In the genomic region with DNA sequence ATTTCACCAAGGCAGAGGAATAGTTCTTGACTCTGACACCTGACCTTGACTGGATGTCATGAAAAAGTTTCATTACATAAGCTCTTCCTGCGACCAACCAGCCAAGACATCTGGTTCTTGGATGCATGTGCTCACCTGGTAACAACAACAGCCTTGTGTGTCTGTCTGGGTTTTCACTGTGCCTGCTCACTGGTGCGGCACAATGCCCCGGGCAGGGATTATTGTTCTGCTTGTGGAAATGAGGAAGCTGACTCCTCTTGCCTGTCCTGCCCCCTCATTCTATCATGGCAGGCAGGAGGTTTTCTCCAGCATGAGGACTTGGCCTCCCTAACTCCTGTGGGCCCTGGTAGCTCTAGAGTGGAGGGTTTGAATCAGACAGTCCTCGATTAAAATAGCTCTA, we compare ENCODE assay signal across 17 cellular contexts. TPM values are rescaled to one million over a fixed set of nuclear protein-coding genes. Genes with fewer than 3 reads are reported as not detected.
A peak's percentile ranks its signal among the peaks of the same experiment; 100 is the strongest.
DNase-seq lines count a peak whose midpoint lies in the region; ATAC-seq, FAIRE-seq and TF ChIP-seq lines count a peak whose summit lies in the region.
"Had no signal": no experiment of that assay in that cellular context is flagged by ENCODE, and none has a peak within 500 bp of the region (broad histone marks: within the 10 kb centered on the region; RNA-seq: fewer than 3 reads in every experiment).

No MANE protein-coding gene starts in this region.

- no peaks in the 10 kb centered on the region for H3K9me3 Mint-ChIP-seq in CD4-positive, alpha-beta memory T cell
- H3K9me3 Mint-ChIP-seq: activated T-cell treated with anti-CD3 and anti-CD28 coated beads, Interleukin-2, amount 50 U/mL, for 72 hours; brain had no signal

- intact Hi-C loops in CD4-positive, alpha-beta memory T cell (cut with micrococcal nuclease), result loop anchor here (10.0 kb wide), 1 partner anchor 1160 kb away; the partner anchor contains the start of genes RPL27A and TRIM66
- intact Hi-C loops in HepG2 (cut with micrococcal nuclease; ENCODE audit: unreplicated experiment), result no loop called here

- 95% methylated on average over 4 of the region's 4 CpGs for WGBS in HepG2 (ENCODE audit: low lambda C conversion rate)

- H3K4me3 ChIP-seq in ACC112 (ENCODE audit: low read depth, low read length) (peak overlapping the region; percentile 1; the same call in 1 of the 2 replicates), HepG2 (replicated peaks in 1 of 3; ENCODE audit: insufficient read depth in 1 of 3, low read depth in 2 of 3, low read length in 3 of 3) (no peak overlapping the region), MG63 (no peak overlapping the region)
- no peak overlapping the region for H3K4me3 ChIP-seq in CD4-positive, alpha-beta memory T cell (ENCODE audit: low read length in 2 of 2)

- no peaks in the 10 kb centered on the region for H3K27me3 Mint-ChIP-seq in CD4-positive, alpha-beta memory T cell

- no peaks in the 10 kb centered on the region for H4K20me1 ChIP-seq in HepG2 (ENCODE audit: insufficient read depth, low read length)

- POLR2A ChIA-PET in CD4-positive, alpha-beta memory T cell (lab: Charles Lee; ENCODE audit: partially characterized antibody), result interaction anchor here (1.0 kb wide), 1 partner anchor 9 kb away, joined by 4 read pairs; no protein-coding TSS in a partner anchor
- POLR2A ChIA-PET in HepG2 (lab: Yijun Ruan, JAX), result interaction anchor here (1.4 to 3.2 kb wide), 2 partner anchors 10 to 49 kb away, joined by 5 to 22 read pairs; partner anchors contain the start of gene PPFIBP2

- no peaks in the 10 kb centered on the region for H3K4me1 ChIP-seq in ACC112 (ENCODE audit: control insufficient read depth, insufficient read depth, low read length, unreplicated experiment)
- H3K4me1 ChIP-seq in CD4-positive, alpha-beta memory T cell (ENCODE audit: insufficient read depth, low read length), result peaks cover 85% of the 10 kb centered on the region
- peaks cover 51% of the 10 kb centered on the region for H3K4me1 ChIP-seq in HepG2 (ENCODE audit: insufficient read depth, low read length)

- H2AFZ ChIP-seq in ACC112 (ENCODE audit: low read length, unreplicated experiment) (no peak overlapping the region), HepG2 (ENCODE audit: low read length) (no peak overlapping the region)

- H3K27ac ChIP-seq in ACC112 (ENCODE audit: low read depth, low read length) (no peak overlapping the region), HepG2 (ENCODE audit: extremely low read length, insufficient read depth, low read length) (peak overlapping the region; percentile 72)
- no peak overlapping the region for H3K27ac ChIP-seq in CD4-positive, alpha-beta memory T cell (ENCODE audit: low read depth, low read length)
- H3K27ac ChIP-seq: C4-2B had no signal

- H3K4me1 Mint-ChIP-seq in CD4-positive, alpha-beta memory T cell, result peaks cover 6 to 72% (median 41%) of the 10 kb centered on the region in 4 donors
- H3K4me1 Mint-ChIP-seq: brain had no signal

- CTCF ChIA-PET in CD4-positive, alpha-beta memory T cell (lab: Charles Lee; ENCODE audit: partially characterized antibody), result interaction anchor here (1.2 to 5.1 kb wide), 4 partner anchors 9 to 40 kb away, joined by 3 to 34 read pairs (median 4); partner anchors contain the start of genes OLFML1 and PPFIBP2
- CTCF ChIA-PET in HepG2 (lab: Yijun Ruan, JAX; ENCODE audit: low intra/inter-chr PET ratio, low total read pairs), result no interaction called here

- BruUV-seq in HepG2 (replicated peaks; lab: Mats Ljungman, UMichigan), result no TSS peak

- no peak for FAIRE-seq in HepG2 (lab: Jason Lieb, UNC)

- no peak for TF ChIP-seq POLR2A in HepG2 (IDR thresholded peaks at IDR 0.05; ENCODE audit: insufficient read depth in 1 of 2, low read depth in 2 of 2, low read length in 2 of 2)

- peak overlapping the region in 5 of 8 donors; percentile 21 to 76 (median 60) for H3K4me3 Mint-ChIP-seq in CD4-positive, alpha-beta memory T cell
- H3K4me3 Mint-ChIP-seq: activated T-cell treated with anti-CD3 and anti-CD28 coated beads, Interleukin-2, amount 50 U/mL, for 72 hours; brain had no signal

- TF ChIP-seq EP300 in HepG2 (IDR thresholded peaks at IDR 0.05; ENCODE audit: low read depth in 2 of 2, low read length in 2 of 2) (no peak), HepG2 (CRISPR knock-in tag; IDR thresholded peaks at IDR 0.05; ENCODE audit: borderline replicate concordance) (no peak)

- H3K9ac ChIP-seq in HepG2 (ENCODE audit: insufficient read depth, low read depth, low read length), result no peak overlapping the region

- TF ChIP-seq CTCF in HepG2 (CRISPR knock-in tag; IDR thresholded peaks at IDR 0.05), result no peak

- no peak for TF ChIP-seq RAD21 in HepG2 (CRISPR knock-in tag; IDR thresholded peaks at IDR 0.05)

- H3K4me2 ChIP-seq in HepG2 (ENCODE audit: low read depth, low read length), result peak overlapping the region; percentile 46; the same call in 1 of the 2 replicates

- peaks cover 0 to 3% of the 10 kb centered on the region in 2 donors for H3K36me3 Mint-ChIP-seq in CD4-positive, alpha-beta memory T cell
- H3K36me3 Mint-ChIP-seq: brain had no signal

- H3K79me2 ChIP-seq in ACC112 (ENCODE audit: control insufficient read depth, insufficient read depth, low read length, unreplicated experiment) (no peaks in the 10 kb centered on the region), HepG2 (ENCODE audit: insufficient read depth, low read length) (peaks cover 2% of the 10 kb centered on the region)

- in situ Hi-C loops in SK-MEL-5 (cut with HindIII; ENCODE audit: low pct_unique_long_range_greater_than_20kb, low sequenced_read_pairs) (no loop called here), HepG2 (cut with HindIII; ENCODE audit: extremely low pct_ligation_motif_present, low pct_unique_long_range_greater_than_20kb) (no loop called here)

- H3K27me3 ChIP-seq in ACC112 (ENCODE audit: insufficient read depth, low read length) (peaks cover 14% of the 10 kb centered on the region), HepG2 (ENCODE audit: control insufficient read depth in 1 of 2, insufficient read depth in 2 of 2, low read length in 2 of 2) (no peaks in the 10 kb centered on the region), MG63 (no peaks in the 10 kb centered on the region)
- H3K27me3 ChIP-seq in CD4-positive, alpha-beta memory T cell (ENCODE audit: insufficient read depth, low read length), result no peaks in the 10 kb centered on the region

- DNase-seq in CD4-positive, alpha-beta memory T cell, result no peak
- DNase-seq in SK-MEL-5 (ENCODE audit: low read depth, low spot score) (peak; percentile 62), HepG2 (ENCODE audit: low spot score) (no peak), MG63 (no peak), NK-92 (lab: John Stamatoyannopoulos, UW; ENCODE audit: unreplicated experiment) (no peak), NCI-H1694 treated with DMSO at 0.1 percent for 48 hours (lab: John Stamatoyannopoulos, UW) (no peak), T-helper 9 cell (no peak)
- DNase-seq: activated CD4-positive, CD25-positive, alpha-beta regulatory T cell treated with anti-CD3 and anti-CD28 coated beads, Interleukin-2, amount 50 U/mL, for 72 hours; activated T-cell treated with anti-CD3 and anti-CD28 coated beads, Interleukin-2, amount 50 U/mL, for 72 hours; hippocampal formation; midbrain; NCI-H1092; stimulated activated CD4-positive, alpha-beta T cell treated with anti-CD3 and anti-CD28 coated beads, Interleukin-2, amount 100 ng/mL, for 24 hours had no signal

- no peak for ATAC-seq in HepG2
- ATAC-seq: activated T-cell treated with anti-CD3 and anti-CD28 coated beads, Interleukin-2, amount 50 U/mL, for 72 hours had no signal

- peak overlapping the region in 4 of 7 donors; percentile 26 to 82 (median 39) for H3K27ac Mint-ChIP-seq in CD4-positive, alpha-beta memory T cell
- H3K27ac Mint-ChIP-seq: brain, progenitor cell of endocrine pancreas had no signal

- no peaks in the 10 kb centered on the region for H3K9me3 ChIP-seq in CD4-positive, alpha-beta memory T cell (ENCODE audit: control insufficient read depth in 1 of 2, low read length in 2 of 2)
- H3K9me3 ChIP-seq in HepG2 (ENCODE audit: low read length) (no peaks in the 10 kb centered on the region), MG63 (no peaks in the 10 kb centered on the region)

- H3K36me3 ChIP-seq in ACC112 (ENCODE audit: insufficient read depth, low read length), result no peaks in the 10 kb centered on the region
- no peaks in the 10 kb centered on the region for H3K36me3 ChIP-seq in CD4-positive, alpha-beta memory T cell (ENCODE audit: insufficient read depth, low read length)
- no peaks in the 10 kb centered on the region; a peak in 1 of 5 replicates for H3K36me3 ChIP-seq in HepG2 (replicated peaks in 1 of 2; ENCODE audit: control insufficient read depth in 1 of 2, insufficient read depth in 2 of 2, low read length in 2 of 2)
- H3K36me3 ChIP-seq in MG63, result no peaks in the 10 kb centered on the region

RNA-seq across cellular contexts. Expression of gene PPFIBP2, which starts 11.0 kb away (rescaled TPM):
- total RNA-seq in CD4-positive, alpha-beta memory T cell, result 10 to 100 TPM; 18.5 to 22.0 TPM
- polyA plus RNA-seq in CD4-positive, alpha-beta memory T cell, result 10 to 100 TPM in 1 of 2 donors, 1 to 10 TPM in 1; 4.0 to 19.5 TPM
- total RNA-seq in SK-MEL-5 (2014; rRNA removed; shearing (Covaris generic)), result 23.6 and 27.6 TPM in 2 replicates
- polyA plus RNA-seq in SK-MEL-5 (2015; cell fraction: cytosol; rRNA removed), result 21.2 and 30.9 TPM in 2 replicates
- 39.4 and 49.5 TPM in 2 replicates for polyA plus RNA-seq in SK-MEL-5 (2015; cell fraction: nucleus; rRNA removed)
- 15.0 and 15.8 TPM in 2 replicates for total RNA-seq in HepG2 (2016; rRNA removed; fragmentation: Illumina TruSeq; extraction: Trizol)
- 10.1 and 10.8 TPM in 2 replicates for total RNA-seq in HepG2 (2016; cell fraction: cytosol; rRNA removed; fragmentation: Illumina TruSeq; extraction: Trizol; ENCODE audit: low read depth)
- total RNA-seq in HepG2 (2016; cell fraction: insoluble cytoplasmic fraction; rRNA removed; fragmentation: Illumina TruSeq; extraction: Trizol), result 15.1 and 19.3 TPM in 2 replicates
- 9.3 and 12.0 TPM in 2 replicates for total RNA-seq in HepG2 (2016; cell fraction: membrane; rRNA removed; fragmentation: Illumina TruSeq; extraction: Trizol)
- total RNA-seq in HepG2 (2016; cell fraction: nucleus; rRNA removed; fragmentation: Illumina TruSeq; extraction: Trizol), result 22.7 and 24.0 TPM in 2 replicates
- 41.6 and 52.5 TPM in 2 replicates for polyA plus RNA-seq in HepG2 (2011; rRNA removed)
- 21.9 and 27.8 TPM in 2 replicates for polyA plus RNA-seq in HepG2 (2011; cell fraction: cytosol; rRNA removed)
- 94.0 and 96.1 TPM in 2 replicates for polyA plus RNA-seq in HepG2 (2011; cell fraction: nucleus; rRNA removed)
- 27.5 and 36.7 TPM in 2 replicates for polyA plus RNA-seq in HepG2 (2012)
- polyA plus RNA-seq in HepG2 (2016; cell fraction: cytosol; fragmentation: Illumina TruSeq; extraction: Trizol; ENCODE audit: low read depth), result 2.4 and 2.9 TPM in 2 replicates
- polyA plus RNA-seq in HepG2 (2016; cell fraction: insoluble cytoplasmic fraction; fragmentation: Illumina TruSeq; extraction: Trizol; ENCODE audit: low read depth), result 9.9 and 13.6 TPM in 2 replicates
- 4.7 and 5.9 TPM in 2 replicates for polyA plus RNA-seq in HepG2 (2016; cell fraction: membrane; fragmentation: Illumina TruSeq; extraction: Trizol; ENCODE audit: low read depth)
- 17.2 and 18.8 TPM in 2 replicates for polyA plus RNA-seq in HepG2 (2016; cell fraction: nucleus; fragmentation: Illumina TruSeq; extraction: Trizol; ENCODE audit: insufficient read depth, low read depth)
- 32.4 and 88.1 TPM in 2 replicates for polyA minus RNA-seq in HepG2 (2011; rRNA and poly(A)+ RNA removed; ENCODE audit: low replicate concordance)
- polyA minus RNA-seq in HepG2 (2011; cell fraction: cytosol; rRNA and poly(A)+ RNA removed), result 34.5 and 36.9 TPM in 2 replicates
- polyA minus RNA-seq in HepG2 (2011; cell fraction: nucleus; rRNA and poly(A)+ RNA removed), result 174 and 179 TPM in 2 replicates
- total RNA-seq in MG63 (2014; rRNA removed; shearing (Covaris generic); ENCODE audit: low replicate concordance), result 0.12 and 12.3 TPM in 2 replicates

RNA-seq across cellular contexts. Expression of gene OLFML1, which starts 39.5 kb away (rescaled TPM):
- not detected for total RNA-seq in CD4-positive, alpha-beta memory T cell
- polyA plus RNA-seq in CD4-positive, alpha-beta memory T cell, result not detected
- not detected in 2 replicates for total RNA-seq in SK-MEL-5 (2014; rRNA removed; shearing (Covaris generic))
- polyA plus RNA-seq in SK-MEL-5 (2015; cell fraction: cytosol; rRNA removed), result 0.12 TPM in 1 of 2 replicates, not detected in the other
- not detected in 2 replicates for polyA plus RNA-seq in SK-MEL-5 (2015; cell fraction: nucleus; rRNA removed)
- 0.69 and 0.89 TPM in 2 replicates for total RNA-seq in HepG2 (2016; rRNA removed; fragmentation: Illumina TruSeq; extraction: Trizol)
- 0.35 and 0.40 TPM in 2 replicates for total RNA-seq in HepG2 (2016; cell fraction: cytosol; rRNA removed; fragmentation: Illumina TruSeq; extraction: Trizol; ENCODE audit: low read depth)
- total RNA-seq in HepG2 (2016; cell fraction: insoluble cytoplasmic fraction; rRNA removed; fragmentation: Illumina TruSeq; extraction: Trizol), result 0.82 and 0.86 TPM in 2 replicates
- total RNA-seq in HepG2 (2016; cell fraction: membrane; rRNA removed; fragmentation: Illumina TruSeq; extraction: Trizol), result 0.34 and 0.40 TPM in 2 replicates
- 1.2 and 1.8 TPM in 2 replicates for total RNA-seq in HepG2 (2016; cell fraction: nucleus; rRNA removed; fragmentation: Illumina TruSeq; extraction: Trizol)
- polyA plus RNA-seq in HepG2 (2011; rRNA removed), result 0.71 and 0.90 TPM in 2 replicates
- polyA plus RNA-seq in HepG2 (2011; cell fraction: cytosol; rRNA removed), result 0.81 and 0.97 TPM in 2 replicates
- 0.11 and 0.23 TPM in 2 replicates for polyA plus RNA-seq in HepG2 (2011; cell fraction: nucleus; rRNA removed)
- 0.67 and 2.1 TPM in 2 replicates for polyA plus RNA-seq in HepG2 (2012)
- 0.12 and 0.19 TPM in 2 replicates for polyA plus RNA-seq in HepG2 (2016; cell fraction: cytosol; fragmentation: Illumina TruSeq; extraction: Trizol; ENCODE audit: low read depth)
- 1.1 and 1.3 TPM in 2 replicates for polyA plus RNA-seq in HepG2 (2016; cell fraction: insoluble cytoplasmic fraction; fragmentation: Illumina TruSeq; extraction: Trizol; ENCODE audit: low read depth)
- 0.26 and 0.30 TPM in 2 replicates for polyA plus RNA-seq in HepG2 (2016; cell fraction: membrane; fragmentation: Illumina TruSeq; extraction: Trizol; ENCODE audit: low read depth)
- 1.5 and 2.6 TPM in 2 replicates for polyA plus RNA-seq in HepG2 (2016; cell fraction: nucleus; fragmentation: Illumina TruSeq; extraction: Trizol; ENCODE audit: insufficient read depth, low read depth)
- 1.1 and 4.7 TPM in 2 replicates for polyA minus RNA-seq in HepG2 (2011; rRNA and poly(A)+ RNA removed; ENCODE audit: low replicate concordance)
- 0.30 and 0.88 TPM in 2 replicates for polyA minus RNA-seq in HepG2 (2011; cell fraction: cytosol; rRNA and poly(A)+ RNA removed)
- polyA minus RNA-seq in HepG2 (2011; cell fraction: nucleus; rRNA and poly(A)+ RNA removed), result 0.64 and 0.75 TPM in 2 replicates
- total RNA-seq in MG63 (2014; rRNA removed; shearing (Covaris generic); ENCODE audit: low replicate concordance), result not detected in 2 replicates
- total RNA-seq: activated T-cell treated with anti-CD3 and anti-CD28 coated beads, Interleukin-2, amount 50 U/mL, for 72 hours; progenitor cell of endocrine pancreas had no signal
